Comparison of ENCODE assay signal across 9 cellular contexts in the genomic region with DNA sequence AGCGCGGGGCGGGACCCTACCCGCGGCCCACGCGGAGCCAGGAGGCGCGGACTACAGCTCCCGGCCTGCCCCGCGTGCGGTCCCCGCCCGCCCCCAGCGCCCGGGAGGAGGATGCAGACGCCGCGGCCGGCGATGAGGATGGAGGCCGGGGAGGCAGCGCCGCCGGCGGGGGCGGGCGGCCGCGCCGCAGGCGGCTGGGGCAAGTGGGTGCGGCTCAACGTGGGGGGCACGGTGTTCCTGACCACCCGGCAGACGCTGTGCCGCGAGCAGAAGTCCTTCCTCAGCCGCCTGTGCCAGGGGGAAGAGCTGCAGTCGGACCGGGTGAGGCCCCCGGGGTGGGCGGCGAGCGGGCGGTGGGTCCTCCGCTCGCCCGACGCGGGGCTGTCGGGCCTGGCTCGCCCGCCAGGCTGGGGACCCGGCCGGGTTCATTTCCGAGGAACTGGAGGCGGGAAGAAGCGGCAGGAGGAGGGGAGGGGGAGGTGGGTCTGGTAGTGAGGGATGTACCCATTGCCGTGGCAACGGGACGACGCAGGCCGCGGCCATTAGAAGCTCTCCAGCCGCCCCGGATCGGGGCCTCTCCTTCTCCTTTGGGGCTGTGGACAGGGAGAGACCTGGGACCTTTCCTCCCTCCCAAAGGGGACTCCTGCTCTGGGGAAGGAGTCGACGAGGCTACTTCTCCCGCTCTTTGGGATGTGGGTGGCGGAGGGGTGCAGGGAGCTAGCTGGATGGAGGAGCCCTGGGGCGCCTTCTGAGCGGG. TPM values are rescaled to one million over a fixed set of nuclear protein-coding genes. Genes with fewer than 3 reads are reported as not detected.
DNase-seq lines count a peak whose midpoint lies in the region; ATAC-seq, FAIRE-seq and TF ChIP-seq lines count a peak whose summit lies in the region.
"Had no signal": no experiment of that assay in that cellular context is flagged by ENCODE, and none has a peak within 500 bp of the region (broad histone marks: within the 10 kb centered on the region; RNA-seq: fewer than 3 reads in every experiment).

A gene with protein sequence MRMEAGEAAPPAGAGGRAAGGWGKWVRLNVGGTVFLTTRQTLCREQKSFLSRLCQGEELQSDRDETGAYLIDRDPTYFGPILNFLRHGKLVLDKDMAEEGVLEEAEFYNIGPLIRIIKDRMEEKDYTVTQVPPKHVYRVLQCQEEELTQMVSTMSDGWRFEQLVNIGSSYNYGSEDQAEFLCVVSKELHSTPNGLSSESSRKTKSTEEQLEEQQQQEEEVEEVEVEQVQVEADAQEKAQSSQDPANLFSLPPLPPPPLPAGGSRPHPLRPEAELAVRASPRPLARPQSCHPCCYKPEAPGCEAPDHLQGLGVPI (plus strand): TSS at position 114 of the 757 bp plus-strand sequence. CDS start 19 bp downstream, at position 133.

- H3K27ac ChIP-seq in astrocyte (ENCODE audit: low read depth, low read length) (no peak within 1 kb of the TSS), hepatocyte (no peak within 1 kb of the TSS), aorta (ENCODE audit: low read depth in 1 of 2, low read length in 2 of 2) (no peak within 1 kb of the TSS)

- TF ChIP-seq EP300 in Ishikawa (IDR thresholded peaks at IDR 0.05; ENCODE audit: borderline replicate concordance) = no peak

- peaks cover 4% of the 10 kb centered on the region for H3K27me3 Mint-ChIP-seq in astrocyte (ENCODE audit: low read depth, unreplicated experiment)

- peaks cover 3% of the 10 kb centered on the region for H3K36me3 ChIP-seq in astrocyte (ENCODE audit: insufficient read depth, low read length)
- no peaks in the 10 kb centered on the region for H3K36me3 ChIP-seq in hepatocyte (replicated peaks; ENCODE audit: insufficient read depth, low read depth)
- peaks cover 0 to 5% of the 10 kb centered on the region in 2 donors for H3K36me3 ChIP-seq in aorta (ENCODE audit: control insufficient read depth in 1 of 2, insufficient read depth in 2 of 2, low read length in 1 of 2)

- 17% methylated on average over 19 of the region's 76 CpGs for WGBS in hepatocyte (ENCODE audit: low lambda C conversion rate, missing lambda C conversion rate)
- WGBS in aorta, 2 donors = 2 to 3% methylated on average over 65 to 76 of the region's 76 CpGs

- H3K4me1 Mint-ChIP-seq in astrocyte (ENCODE audit: low read depth, unreplicated experiment) = peaks cover 4% of the 10 kb centered on the region

- no peaks in the 10 kb centered on the region for H3K9me3 ChIP-seq in astrocyte (ENCODE audit: insufficient read depth, low read depth, low read length)
- H3K9me3 ChIP-seq in hepatocyte (ENCODE audit: low read depth) = no peaks in the 10 kb centered on the region
- no peaks in the 10 kb centered on the region for H3K9me3 ChIP-seq in aorta (ENCODE audit: control insufficient read depth, low read length)

- TF ChIP-seq RAD21 in Ishikawa (IDR thresholded peaks at IDR 0.05; ENCODE audit: low read depth) = no peak

- H3K4me3 Mint-ChIP-seq in astrocyte (ENCODE audit: unreplicated experiment) = peak within 1 kb of the TSS; percentile 85

- FAIRE-seq in astrocyte (lab: Jason Lieb, UNC) = no peak
- FAIRE-seq: TTC549 had no signal

- H3K4me1 ChIP-seq in astrocyte (ENCODE audit: insufficient read depth, low read length) (peaks cover 5% of the 10 kb centered on the region), hepatocyte (ENCODE audit: insufficient read depth) (peaks cover 5% of the 10 kb centered on the region), aorta (ENCODE audit: control insufficient read depth in 1 of 2, insufficient read depth in 2 of 2, low read length in 2 of 2) (no peaks in the 10 kb centered on the region)

- H3K27me3 ChIP-seq in astrocyte (ENCODE audit: insufficient read depth, low read length) = no peaks in the 10 kb centered on the region
- H3K27me3 ChIP-seq in hepatocyte = no peaks in the 10 kb centered on the region
- H3K27me3 ChIP-seq in aorta (ENCODE audit: control insufficient read depth in 1 of 2, insufficient read depth in 2 of 2, low read length in 1 of 2) = no peaks in the 10 kb centered on the region

- H3K9me2 ChIP-seq in hepatocyte (replicated peaks; ENCODE audit: insufficient read depth) = no peaks in the 10 kb centered on the region

- H3K9me3 Mint-ChIP-seq in astrocyte (ENCODE audit: unreplicated experiment) = no peaks in the 10 kb centered on the region

- H3K4me3 ChIP-seq in AG09309 (ENCODE audit: control insufficient read depth, low read depth, low read length) (peak within 1 kb of the TSS; percentile 64), astrocyte (ENCODE audit: insufficient read depth, low read depth, low read length) (peak within 1 kb of the TSS; percentile 72), hepatocyte (peak within 1 kb of the TSS; percentile 93), aorta (ENCODE audit: low read length in 2 of 2) (peak within 1 kb of the TSS; percentile 35 to 74)

- H3K9ac ChIP-seq in astrocyte (ENCODE audit: low read length) = peak within 1 kb of the TSS; percentile 82

- H3K4me2 ChIP-seq in astrocyte (ENCODE audit: low read length) = peak within 1 kb of the TSS; percentile 98
- peak within 1 kb of the TSS; percentile 93 for H3K4me2 ChIP-seq in hepatocyte

- H4K20me1 ChIP-seq in astrocyte (ENCODE audit: insufficient read depth, low read length) (peaks cover 25% of the 10 kb centered on the region), hepatocyte (ENCODE audit: insufficient read depth, poor library complexity, severe bottlenecking) (no peaks in the 10 kb centered on the region)

- H2AFZ ChIP-seq in astrocyte (ENCODE audit: low read depth, low read length) (peak within 1 kb of the TSS; percentile 91), hepatocyte (peak within 1 kb of the TSS; percentile 92)

- H3K27ac Mint-ChIP-seq in astrocyte (ENCODE audit: unreplicated experiment) = no peak within 1 kb of the TSS

- DNase-seq in AG09309 (ENCODE audit: low read depth) = no peak
- DNase-seq in T-helper 9 cell = peak; percentile 61
- DNase-seq in astrocyte (ENCODE audit: low read depth) = peak; percentile 50
- DNase-seq in hepatocyte (ENCODE audit: low spot score) = peak; percentile 85
- DNase-seq in retina = peak; percentile 68
- DNase-seq in aorta = peak; percentile 85 to 93

- H3K79me2 ChIP-seq in astrocyte (ENCODE audit: insufficient read depth, low read length) (peaks cover 8% of the 10 kb centered on the region), hepatocyte (no peaks in the 10 kb centered on the region)

- TF ChIP-seq CTCF in AG09309 (IDR thresholded peaks at IDR 0.05; ENCODE audit: control insufficient read depth, insufficient read depth, low read depth, low read length, missing control alignments) = no peak
- no peak for TF ChIP-seq CTCF in astrocyte (IDR thresholded peaks at IDR 0.05; ENCODE audit: insufficient read depth, low read depth, low read length)
- TF ChIP-seq CTCF in hepatocyte (IDR thresholded peaks at IDR 0.05; ENCODE audit: poor library complexity) = no peak

- intact Hi-C loops in aorta (cut with DNase I) = no loop called here

- ATAC-seq in GM18909 (IDR thresholded peaks at IDR 0.05; ENCODE audit: poor library complexity, unreplicated experiment) = peak; percentile 63
- peak; percentile 91 for ATAC-seq in aorta (ENCODE audit: low FRiP score)

- H3K36me3 Mint-ChIP-seq in astrocyte (ENCODE audit: low read depth, unreplicated experiment) = peaks cover 10% of the 10 kb centered on the region

TF ChIP-seq in Ishikawa, 13 proteins besides CTCF, POLR2A, EP300 and RAD21 (continues in another document):
- TF ChIP-seq EGR1 (IDR thresholded peaks at IDR 0.05) (0 out of 2 replicates have a peak, but pooled peaks have one; percentile 31), CEBPB (IDR thresholded peaks at IDR 0.05) (no peak), TEAD4 (IDR thresholded peaks at IDR 0.05) (no peak), YY1 (IDR thresholded peaks at IDR 0.05; ENCODE audit: low read depth) (0 out of 2 replicates have a peak, but pooled peaks have one; percentile 30), ZBTB7A (IDR thresholded peaks at IDR 0.05; ENCODE audit: low read depth) (no peak), TCF12 (IDR thresholded peaks at IDR 0.05; ENCODE audit: low read depth) (no peak)
- TF ChIP-seq, protein P1, sequence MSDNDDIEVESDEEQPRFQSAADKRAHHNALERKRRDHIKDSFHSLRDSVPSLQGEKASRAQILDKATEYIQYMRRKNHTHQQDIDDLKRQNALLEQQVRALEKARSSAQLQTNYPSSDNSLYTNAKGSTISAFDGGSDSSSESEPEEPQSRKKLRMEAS (IDR thresholded peaks at IDR 0.05) = no peak
- TF ChIP-seq, protein P2, sequence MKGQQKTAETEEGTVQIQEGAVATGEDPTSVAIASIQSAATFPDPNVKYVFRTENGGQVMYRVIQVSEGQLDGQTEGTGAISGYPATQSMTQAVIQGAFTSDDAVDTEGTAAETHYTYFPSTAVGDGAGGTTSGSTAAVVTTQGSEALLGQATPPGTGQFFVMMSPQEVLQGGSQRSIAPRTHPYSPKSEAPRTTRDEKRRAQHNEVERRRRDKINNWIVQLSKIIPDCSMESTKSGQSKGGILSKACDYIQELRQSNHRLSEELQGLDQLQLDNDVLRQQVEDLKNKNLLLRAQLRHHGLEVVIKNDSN (IDR thresholded peaks at IDR 0.05) = no peak
- TF ChIP-seq, protein P3, sequence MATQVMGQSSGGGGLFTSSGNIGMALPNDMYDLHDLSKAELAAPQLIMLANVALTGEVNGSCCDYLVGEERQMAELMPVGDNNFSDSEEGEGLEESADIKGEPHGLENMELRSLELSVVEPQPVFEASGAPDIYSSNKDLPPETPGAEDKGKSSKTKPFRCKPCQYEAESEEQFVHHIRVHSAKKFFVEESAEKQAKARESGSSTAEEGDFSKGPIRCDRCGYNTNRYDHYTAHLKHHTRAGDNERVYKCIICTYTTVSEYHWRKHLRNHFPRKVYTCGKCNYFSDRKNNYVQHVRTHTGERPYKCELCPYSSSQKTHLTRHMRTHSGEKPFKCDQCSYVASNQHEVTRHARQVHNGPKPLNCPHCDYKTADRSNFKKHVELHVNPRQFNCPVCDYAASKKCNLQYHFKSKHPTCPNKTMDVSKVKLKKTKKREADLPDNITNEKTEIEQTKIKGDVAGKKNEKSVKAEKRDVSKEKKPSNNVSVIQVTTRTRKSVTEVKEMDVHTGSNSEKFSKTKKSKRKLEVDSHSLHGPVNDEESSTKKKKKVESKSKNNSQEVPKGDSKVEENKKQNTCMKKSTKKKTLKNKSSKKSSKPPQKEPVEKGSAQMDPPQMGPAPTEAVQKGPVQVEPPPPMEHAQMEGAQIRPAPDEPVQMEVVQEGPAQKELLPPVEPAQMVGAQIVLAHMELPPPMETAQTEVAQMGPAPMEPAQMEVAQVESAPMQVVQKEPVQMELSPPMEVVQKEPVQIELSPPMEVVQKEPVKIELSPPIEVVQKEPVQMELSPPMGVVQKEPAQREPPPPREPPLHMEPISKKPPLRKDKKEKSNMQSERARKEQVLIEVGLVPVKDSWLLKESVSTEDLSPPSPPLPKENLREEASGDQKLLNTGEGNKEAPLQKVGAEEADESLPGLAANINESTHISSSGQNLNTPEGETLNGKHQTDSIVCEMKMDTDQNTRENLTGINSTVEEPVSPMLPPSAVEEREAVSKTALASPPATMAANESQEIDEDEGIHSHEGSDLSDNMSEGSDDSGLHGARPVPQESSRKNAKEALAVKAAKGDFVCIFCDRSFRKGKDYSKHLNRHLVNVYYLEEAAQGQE (IDR thresholded peaks at IDR 0.05; ENCODE audit: low read depth) = no peak

RNA-seq across cellular contexts. Expression of the gene that starts here (rescaled TPM):
- 29.0 and 31.3 TPM in 2 replicates for total RNA-seq in astrocyte
- total RNA-seq in hepatocyte = 15.2 and 22.6 TPM in 2 replicates
- polyA plus RNA-seq in hepatocyte = 25.4 and 33.4 TPM in 2 replicates
- total RNA-seq in aorta = 10 to 100 TPM; 21.0 to 27.5 TPM
- 10 to 100 TPM; 15.2 to 20.5 TPM for polyA plus RNA-seq in aorta
